In genomic region chr12:2495452-2496112, GRCh38 we compare ENCODE assay signal across 16 cellular contexts.
DNase-seq lines count a peak whose midpoint lies in the region; ATAC-seq, FAIRE-seq and TF ChIP-seq lines count a peak whose summit lies in the region.
"Had no signal": no experiment of that assay in that cellular context is flagged by ENCODE, and none has a peak within 500 bp of the region (broad histone marks: within the 10 kb centered on the region; RNA-seq: fewer than 3 reads in every experiment).

No MANE protein-coding gene starts in this region.

- no peaks in the 10 kb centered on the region for H3K4me1 ChIP-seq in HEK293 (ENCODE audit: control insufficient read depth, insufficient read depth, low read length)
- H3K4me1 ChIP-seq in mesendoderm (ENCODE audit: control insufficient read depth, low read depth, low read length), result no peaks in the 10 kb centered on the region
- H3K4me1 ChIP-seq in small intestine (ENCODE audit: control insufficient read depth in 2 of 2, insufficient read depth in 1 of 2, low read depth in 1 of 2, low read length in 1 of 2), result peaks cover 10 to 12% of the 10 kb centered on the region in 2 donors
- H3K4me1 ChIP-seq: A549 had no signal

- H2BK120ac ChIP-seq in mesendoderm (ENCODE audit: low read depth, low read length), result no peak overlapping the region

- H3K36me3 ChIP-seq in HEK293 (ENCODE audit: control insufficient read depth in 2 of 2, insufficient read depth in 1 of 2, low read length in 2 of 2) (no peaks in the 10 kb centered on the region), mesendoderm (ENCODE audit: control insufficient read depth, insufficient read depth, low read length) (no peaks in the 10 kb centered on the region), small intestine (ENCODE audit: control insufficient read depth in 2 of 2, insufficient read depth in 2 of 2, low read length in 2 of 2) (no peaks in the 10 kb centered on the region)

- no peak overlapping the region for H3K4me2 ChIP-seq in mesendoderm (ENCODE audit: low read length)
- H3K4me2 ChIP-seq: A549 had no signal

- no peak for TF ChIP-seq CTCF in HEK293 (tag by site-specific recombination; IDR thresholded peaks at IDR 0.05)

- no peaks in the 10 kb centered on the region for H3K9me3 ChIP-seq in HEK293 (ENCODE audit: control insufficient read depth, insufficient read depth, low read depth, low read length)
- no peaks in the 10 kb centered on the region for H3K9me3 ChIP-seq in small intestine (ENCODE audit: control insufficient read depth, low read depth)
- H3K9me3 ChIP-seq: A549 had no signal

- H2BK15ac ChIP-seq in mesendoderm (replicated peaks; ENCODE audit: low read depth), result no peak overlapping the region

- CTCF ChIA-PET in HEK293 (lab: Yijun Ruan, JAX), result no interaction called here

- no peak overlapping the region for H2BK5ac ChIP-seq in mesendoderm (ENCODE audit: low read length)

- intact Hi-C loops in Right ventricle myocardium superior (cut with DNase I), result no loop called here

- H4K8ac ChIP-seq in mesendoderm (ENCODE audit: low read depth, low read length), result no peak overlapping the region

- H3K4ac ChIP-seq in mesendoderm (ENCODE audit: low read depth, low read length), result no peak overlapping the region

- H2AK5ac ChIP-seq in mesendoderm (ENCODE audit: low read length), result no peak overlapping the region

- H3K4me3 ChIP-seq in HEK293 (ENCODE audit: low read depth, low read length), result no peak overlapping the region
- H3K4me3 ChIP-seq in mesendoderm (ENCODE audit: low read length), result no peak overlapping the region
- no peak overlapping the region for H3K4me3 ChIP-seq in small intestine (ENCODE audit: low read depth in 1 of 2, low read length in 2 of 2)
- H3K4me3 ChIP-seq: A549 had no signal

- H3K27ac ChIP-seq in HEK293 (ENCODE audit: extremely low read depth, low read depth, low read length) (no peak overlapping the region), mesendoderm (ENCODE audit: low read depth, low read length) (no peak overlapping the region), small intestine (ENCODE audit: low read depth in 1 of 2, low read length in 1 of 2) (peak overlapping the region; percentile 67 to 73)
- H3K27ac ChIP-seq: A549 had no signal

- no peaks in the 10 kb centered on the region for H3K79me1 ChIP-seq in mesendoderm (ENCODE audit: low read length)

- H3K27me3 ChIP-seq in mesendoderm (ENCODE audit: insufficient read depth, low read length, poor library complexity) (no peaks in the 10 kb centered on the region), small intestine (ENCODE audit: control insufficient read depth in 2 of 2, insufficient read depth in 2 of 2, low read length in 2 of 2) (no peaks in the 10 kb centered on the region)

- H3K23ac ChIP-seq in mesendoderm (ENCODE audit: low read length), result no peak overlapping the region

- DNase-seq in Right ventricle myocardium superior (no peak), mesendoderm (peak; percentile 4), small intestine (peak; percentile 67), DMS 273 treated with DMSO at 0.1 percent for 48 hours (lab: John Stamatoyannopoulos, UW) (no peak)
- DNase-seq in effector CD4-positive, alpha-beta T cell, result no peak
- DNase-seq: activated CD4-positive, alpha-beta T cell treated with anti-CD3 and anti-CD28 coated beads for 4 hours; mammary epithelial cell; naive thymus-derived CD4-positive, alpha-beta T cell; NCI-H1105 treated with DMSO at 0.1 percent for 48 hours; NCI-H2081 treated with DMSO at 0.1 percent for 48 hours; NCI-H526 treated with DMSO at 0.1 percent for 48 hours had no signal

- no peak overlapping the region for H4K5ac ChIP-seq in mesendoderm (ENCODE audit: low read length)

- FAIRE-seq in small intestine (lab: Jason Lieb, UNC), result no peak
- FAIRE-seq: A549, colon had no signal

- ATAC-seq in Right ventricle myocardium superior (ENCODE audit: poor library complexity) (peak; percentile 50), HG02623 (IDR thresholded peaks at IDR 0.05; ENCODE audit: unreplicated experiment) (no peak), GM19463 (IDR thresholded peaks at IDR 0.05; ENCODE audit: unreplicated experiment) (no peak)
- ATAC-seq: A549; naive thymus-derived CD4-positive, alpha-beta T cell had no signal

- no peaks in the 10 kb centered on the region for H3K79me2 ChIP-seq in mesendoderm (ENCODE audit: control insufficient read depth, insufficient read depth, low read length)

- no peak overlapping the region for H3K18ac ChIP-seq in mesendoderm (ENCODE audit: low read length)

- no peak overlapping the region for H3K56ac ChIP-seq in mesendoderm (ENCODE audit: low read length)

- no peak overlapping the region for H3K9ac ChIP-seq in mesendoderm (ENCODE audit: low read length)

- POLR2A ChIA-PET in HEK293 (lab: Yijun Ruan, JAX), result no interaction called here

- no CpG with 5 or more reads among the region's 6 CpGs for WGBS in mesendoderm (ENCODE audit: extremely low coverage, insufficient coverage, low lambda C conversion rate)
- 47 to 53% (median 49%) methylated on average over 6 of the region's 6 CpGs for WGBS in small intestine, 3 donors

TF ChIP-seq in HEK293, 187 proteins besides CTCF, POLR2A, EP300 and RAD21:
- no peak for TF ChIP-seq ZNF610 (tag by site-specific recombination; IDR thresholded peaks at IDR 0.05; ENCODE audit: borderline replicate concordance)
- TF ChIP-seq ZSCAN4 (tag by site-specific recombination; IDR thresholded peaks at IDR 0.05), result peak; percentile 76
- TF ChIP-seq ZNF169 (tag by site-specific recombination; IDR thresholded peaks at IDR 0.05), result no peak

Comparison
In these comparisons a context has a peak if more than half of its experiments do, and no peak if none do; other contexts are left out.
1. H3K27ac ChIP-seq: peak in small intestine (2 of 2); none in HEK293 (single experiment) and mesendoderm (single experiment).
2. DNase-seq: peak in mesendoderm (single experiment) and small intestine (single experiment); none in Right ventricle myocardium superior (single experiment), effector CD4-positive, alpha-beta T cell (single experiment) and DMS 273 treated with DMSO at 0.1 percent for 48 hours (single experiment).